In the genomic region with DNA sequence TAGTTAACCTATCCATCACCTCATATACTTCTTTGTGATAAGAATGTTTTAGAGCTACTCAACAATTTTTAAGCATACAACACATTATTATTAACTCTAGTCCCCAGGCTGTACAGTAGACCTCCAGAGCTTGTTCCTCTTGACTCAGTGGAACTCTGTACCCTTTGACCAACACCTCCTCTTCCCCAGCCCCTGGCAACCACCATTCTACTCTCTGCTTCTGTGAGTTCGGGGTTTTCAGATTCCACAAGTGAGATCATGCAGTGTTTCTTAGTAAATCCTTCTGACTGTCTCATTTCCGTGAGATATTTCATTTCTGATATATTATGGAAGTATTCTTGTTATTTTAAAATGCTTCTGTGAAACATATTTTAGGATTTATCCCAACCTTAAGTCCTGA, we compare ENCODE assay signal across 19 cellular contexts.
"Had no signal": no experiment of that assay in that cellular context is flagged by ENCODE, and none has a peak within 500 bp of the region (broad histone marks: within the 10 kb centered on the region; RNA-seq: fewer than 3 reads in every experiment).

No MANE protein-coding gene starts in this region.

- H3K36me3 ChIP-seq: colonic mucosa had no signal

- H3K9me3 Mint-ChIP-seq: activated naive CD8-positive, alpha-beta T cell treated with anti-CD3 and anti-CD28 coated beads, Interleukin-2, amount 10 ng/mL, durations not matched to agents 7 days and 5 days; central memory CD8-positive, alpha-beta T cell; nephron had no signal

- H3K4me3 ChIP-seq: colonic mucosa, lung, sigmoid colon, stomach, vagina had no signal

- H3K4me1 ChIP-seq: colonic mucosa, sigmoid colon, stomach, vagina had no signal

- H3K27ac Mint-ChIP-seq: activated CD8-positive, alpha-beta memory T cell treated with anti-CD3 and anti-CD28 coated beads, Interleukin-2, amount 10 ng/mL, durations not matched to agents 7 days and 5 days; activated naive CD8-positive, alpha-beta T cell treated with anti-CD3 and anti-CD28 coated beads, Interleukin-2, amount 10 ng/mL, durations not matched to agents 7 days and 5 days; nephron had no signal

- H3K4me3 Mint-ChIP-seq: activated CD8-positive, alpha-beta memory T cell treated with anti-CD3 and anti-CD28 coated beads, Interleukin-2, amount 10 ng/mL, durations not matched to agents 7 days and 5 days; activated naive CD8-positive, alpha-beta T cell treated with anti-CD3 and anti-CD28 coated beads, Interleukin-2, amount 10 ng/mL, durations not matched to agents 7 days and 5 days; central memory CD8-positive, alpha-beta T cell; nephron had no signal

- H3K4me1 Mint-ChIP-seq: central memory CD8-positive, alpha-beta T cell; nephron had no signal

- ATAC-seq: activated CD8-positive, alpha-beta memory T cell treated with anti-CD3 and anti-CD28 coated beads, Interleukin-2, amount 10 ng/mL, durations not matched to agents 7 days and 5 days had no signal

- DNase-seq: activated CD4-positive, alpha-beta T cell treated with anti-CD3 and anti-CD28 coated beads for 1 hour; activated CD4-positive, alpha-beta T cell treated with anti-CD3 and anti-CD28 coated beads, Interleukin-2, amount 50 U/mL, for 48 hours; activated CD8-positive, alpha-beta memory T cell treated with anti-CD3 and anti-CD28 coated beads, Interleukin-2, amount 10 ng/mL, durations not matched to agents 7 days and 5 days; activated gamma-delta T cell treated with Interleukin-2 at 50 U/mL for 16 hours; activated naive CD8-positive, alpha-beta T cell treated with anti-CD3 and anti-CD28 coated beads, Interleukin-2, amount 10 ng/mL, durations not matched to agents 7 days and 5 days; colonic mucosa; erythroblast; foreskin melanocyte; midbrain; sigmoid colon; stimulated activated CD8-positive, alpha-beta memory T cell treated with anti-CD3 and anti-CD28 coated beads, Interleukin-4, amount 100 ng/mL, for 48 hours; stomach; SW 1271; trophoblast cell; WERI-Rb-1 had no signal

- H3K27ac ChIP-seq: colonic mucosa, sigmoid colon, stomach, vagina, WERI-Rb-1 had no signal

- H3K27me3 Mint-ChIP-seq: activated CD8-positive, alpha-beta memory T cell treated with anti-CD3 and anti-CD28 coated beads, Interleukin-2, amount 10 ng/mL, durations not matched to agents 7 days and 5 days; activated naive CD8-positive, alpha-beta T cell treated with anti-CD3 and anti-CD28 coated beads, Interleukin-2, amount 10 ng/mL, durations not matched to agents 7 days and 5 days; central memory CD8-positive, alpha-beta T cell had no signal

- H3K27me3 ChIP-seq: colonic mucosa, sigmoid colon, stomach, vagina had no signal

- H3K9me3 ChIP-seq: colonic mucosa, sigmoid colon, stomach, vagina had no signal
